In the genomic region with DNA sequence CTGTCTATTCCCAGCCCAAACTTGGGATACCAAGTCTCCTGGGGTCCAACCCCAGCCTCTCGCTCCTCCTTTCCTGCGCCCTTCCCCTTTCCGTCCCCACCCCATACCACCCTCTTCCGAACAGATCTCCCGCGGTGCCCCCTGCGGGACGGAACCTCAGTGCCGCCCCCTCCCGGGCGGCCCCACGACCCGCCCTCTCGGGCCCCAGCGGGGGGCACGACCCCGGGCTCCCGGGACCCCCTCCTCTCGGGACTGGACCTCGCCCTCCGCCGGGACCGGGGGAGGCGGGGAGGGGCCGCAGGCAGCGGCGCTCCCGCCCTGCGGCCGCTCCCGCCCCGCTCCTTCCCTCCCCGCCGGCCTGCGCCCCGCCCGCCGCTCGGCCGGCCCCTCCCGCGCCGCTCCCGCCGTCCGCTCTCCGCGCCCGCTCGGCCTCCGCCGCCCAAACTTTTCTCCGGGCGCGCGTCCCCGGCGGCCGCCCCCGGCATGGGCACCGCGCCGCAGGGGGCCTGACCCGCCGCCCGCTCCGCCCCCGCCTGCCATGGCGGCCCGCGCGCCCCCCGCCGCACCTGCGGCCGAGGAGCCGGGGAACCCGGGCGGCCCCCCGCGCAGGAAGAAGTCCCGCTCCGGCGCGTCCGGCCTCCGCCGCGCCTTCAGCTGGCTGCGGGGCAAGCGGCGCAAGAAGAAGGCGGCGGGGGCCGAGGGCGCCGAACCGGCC, we compare ENCODE assay signal across 1 cellular context.
TF ChIP-seq lines count a peak whose summit lies in the region.

No MANE protein-coding gene starts in this region.

TF ChIP-seq in HepG2, 621 proteins besides CTCF, POLR2A, EP300 and RAD21 (continued from another document and continues in another):
- TF ChIP-seq, protein P1, sequence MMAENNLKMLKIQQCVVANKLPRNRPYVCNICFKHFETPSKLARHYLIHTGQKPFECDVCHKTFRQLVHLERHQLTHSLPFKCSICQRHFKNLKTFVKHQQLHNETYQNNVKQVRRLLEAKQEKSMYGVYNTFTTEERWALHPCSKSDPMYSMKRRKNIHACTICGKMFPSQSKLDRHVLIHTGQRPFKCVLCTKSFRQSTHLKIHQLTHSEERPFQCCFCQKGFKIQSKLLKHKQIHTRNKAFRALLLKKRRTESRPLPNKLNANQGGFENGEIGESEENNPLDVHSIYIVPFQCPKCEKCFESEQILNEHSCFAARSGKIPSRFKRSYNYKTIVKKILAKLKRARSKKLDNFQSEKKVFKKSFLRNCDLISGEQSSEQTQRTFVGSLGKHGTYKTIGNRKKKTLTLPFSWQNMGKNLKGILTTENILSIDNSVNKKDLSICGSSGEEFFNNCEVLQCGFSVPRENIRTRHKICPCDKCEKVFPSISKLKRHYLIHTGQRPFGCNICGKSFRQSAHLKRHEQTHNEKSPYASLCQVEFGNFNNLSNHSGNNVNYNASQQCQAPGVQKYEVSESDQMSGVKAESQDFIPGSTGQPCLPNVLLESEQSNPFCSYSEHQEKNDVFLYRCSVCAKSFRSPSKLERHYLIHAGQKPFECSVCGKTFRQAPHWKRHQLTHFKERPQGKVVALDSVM (CRISPR knock-in tag; IDR thresholded peaks at IDR 0.05), result no peak
- TF ChIP-seq ZNF468 (CRISPR knock-in tag; IDR thresholded peaks at IDR 0.05) (no peak), JUNB (CRISPR knock-in tag; IDR thresholded peaks at IDR 0.05; ENCODE audit: borderline replicate concordance) (no peak), ZNF614 (CRISPR knock-in tag; IDR thresholded peaks at IDR 0.05; ENCODE audit: borderline replicate concordance) (no peak), ETV6 (CRISPR knock-in tag; conservative IDR thresholded peaks at IDR 0.05) (no peak), ARID5B (CRISPR knock-in tag; IDR thresholded peaks at IDR 0.05) (peak; percentile 49), ZNF724P (CRISPR knock-in tag; IDR thresholded peaks at IDR 0.05; ENCODE audit: borderline replicate concordance) (no peak), ZNF83 (CRISPR knock-in tag; IDR thresholded peaks at IDR 0.05; ENCODE audit: borderline replicate concordance) (no peak), ZBTB21 (CRISPR knock-in tag; IDR thresholded peaks at IDR 0.05) (no peak), KLF11 (CRISPR knock-in tag; IDR thresholded peaks at IDR 0.05) (no peak), BATF2 (CRISPR knock-in tag; IDR thresholded peaks at IDR 0.05) (no peak), FOXA1 (IDR thresholded peaks at IDR 0.05) (no peak), FOXA1 (CRISPR knock-in tag; IDR thresholded peaks at IDR 0.05) (no peak), ZBTB26 (CRISPR knock-in tag; IDR thresholded peaks at IDR 0.05; ENCODE audit: borderline replicate concordance) (peak; percentile 82), ZMAT3 (CRISPR knock-in tag; conservative IDR thresholded peaks at IDR 0.05) (no peak), ZNF224 (CRISPR knock-in tag; IDR thresholded peaks at IDR 0.05) (no peak), ZNF138 (CRISPR knock-in tag; IDR thresholded peaks at IDR 0.05; ENCODE audit: low read depth) (no peak), TMF1 (CRISPR knock-in tag; IDR thresholded peaks at IDR 0.05; ENCODE audit: low read depth) (no peak), GABPB1 (CRISPR knock-in tag; IDR thresholded peaks at IDR 0.05) (0 out of 2 replicates have a peak, but pooled peaks have one; percentile 29), ZBTB3 (CRISPR knock-in tag; IDR thresholded peaks at IDR 0.05; ENCODE audit: borderline replicate concordance, low read depth) (no peak), NR0B2 (CRISPR knock-in tag; IDR thresholded peaks at IDR 0.05) (no peak), HNRNPL (IDR thresholded peaks at IDR 0.05; ENCODE audit: low read depth, low read length) (peak; percentile 75; the same call in 1 of the 2 replicates), POGZ (CRISPR knock-in tag; IDR thresholded peaks at IDR 0.05) (no peak), SNAPC2 (CRISPR knock-in tag; IDR thresholded peaks at IDR 0.05) (no peak), ZNF564 (CRISPR knock-in tag; IDR thresholded peaks at IDR 0.05) (no peak), DMTF1 (CRISPR knock-in tag; IDR thresholded peaks at IDR 0.05) (no peak), ZNF256 (CRISPR knock-in tag; conservative IDR thresholded peaks at IDR 0.05) (no peak), ZNF431 (CRISPR knock-in tag; IDR thresholded peaks at IDR 0.05; ENCODE audit: borderline replicate concordance, low read depth) (no peak)
- TF ChIP-seq, protein P2, sequence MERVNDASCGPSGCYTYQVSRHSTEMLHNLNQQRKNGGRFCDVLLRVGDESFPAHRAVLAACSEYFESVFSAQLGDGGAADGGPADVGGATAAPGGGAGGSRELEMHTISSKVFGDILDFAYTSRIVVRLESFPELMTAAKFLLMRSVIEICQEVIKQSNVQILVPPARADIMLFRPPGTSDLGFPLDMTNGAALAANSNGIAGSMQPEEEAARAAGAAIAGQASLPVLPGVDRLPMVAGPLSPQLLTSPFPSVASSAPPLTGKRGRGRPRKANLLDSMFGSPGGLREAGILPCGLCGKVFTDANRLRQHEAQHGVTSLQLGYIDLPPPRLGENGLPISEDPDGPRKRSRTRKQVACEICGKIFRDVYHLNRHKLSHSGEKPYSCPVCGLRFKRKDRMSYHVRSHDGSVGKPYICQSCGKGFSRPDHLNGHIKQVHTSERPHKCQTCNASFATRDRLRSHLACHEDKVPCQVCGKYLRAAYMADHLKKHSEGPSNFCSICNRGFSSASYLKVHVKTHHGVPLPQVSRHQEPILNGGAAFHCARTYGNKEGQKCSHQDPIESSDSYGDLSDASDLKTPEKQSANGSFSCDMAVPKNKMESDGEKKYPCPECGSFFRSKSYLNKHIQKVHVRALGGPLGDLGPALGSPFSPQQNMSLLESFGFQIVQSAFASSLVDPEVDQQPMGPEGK (CRISPR knock-in tag; IDR thresholded peaks at IDR 0.05), result peak; percentile 94
- TF ChIP-seq, protein P3, sequence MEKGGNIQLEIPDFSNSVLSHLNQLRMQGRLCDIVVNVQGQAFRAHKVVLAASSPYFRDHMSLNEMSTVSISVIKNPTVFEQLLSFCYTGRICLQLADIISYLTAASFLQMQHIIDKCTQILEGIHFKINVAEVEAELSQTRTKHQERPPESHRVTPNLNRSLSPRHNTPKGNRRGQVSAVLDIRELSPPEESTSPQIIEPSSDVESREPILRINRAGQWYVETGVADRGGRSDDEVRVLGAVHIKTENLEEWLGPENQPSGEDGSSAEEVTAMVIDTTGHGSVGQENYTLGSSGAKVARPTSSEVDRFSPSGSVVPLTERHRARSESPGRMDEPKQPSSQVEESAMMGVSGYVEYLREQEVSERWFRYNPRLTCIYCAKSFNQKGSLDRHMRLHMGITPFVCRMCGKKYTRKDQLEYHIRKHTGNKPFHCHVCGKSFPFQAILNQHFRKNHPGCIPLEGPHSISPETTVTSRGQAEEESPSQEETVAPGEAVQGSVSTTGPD (CRISPR knock-in tag; IDR thresholded peaks at IDR 0.05), result no peak
- TF ChIP-seq, protein P4, sequence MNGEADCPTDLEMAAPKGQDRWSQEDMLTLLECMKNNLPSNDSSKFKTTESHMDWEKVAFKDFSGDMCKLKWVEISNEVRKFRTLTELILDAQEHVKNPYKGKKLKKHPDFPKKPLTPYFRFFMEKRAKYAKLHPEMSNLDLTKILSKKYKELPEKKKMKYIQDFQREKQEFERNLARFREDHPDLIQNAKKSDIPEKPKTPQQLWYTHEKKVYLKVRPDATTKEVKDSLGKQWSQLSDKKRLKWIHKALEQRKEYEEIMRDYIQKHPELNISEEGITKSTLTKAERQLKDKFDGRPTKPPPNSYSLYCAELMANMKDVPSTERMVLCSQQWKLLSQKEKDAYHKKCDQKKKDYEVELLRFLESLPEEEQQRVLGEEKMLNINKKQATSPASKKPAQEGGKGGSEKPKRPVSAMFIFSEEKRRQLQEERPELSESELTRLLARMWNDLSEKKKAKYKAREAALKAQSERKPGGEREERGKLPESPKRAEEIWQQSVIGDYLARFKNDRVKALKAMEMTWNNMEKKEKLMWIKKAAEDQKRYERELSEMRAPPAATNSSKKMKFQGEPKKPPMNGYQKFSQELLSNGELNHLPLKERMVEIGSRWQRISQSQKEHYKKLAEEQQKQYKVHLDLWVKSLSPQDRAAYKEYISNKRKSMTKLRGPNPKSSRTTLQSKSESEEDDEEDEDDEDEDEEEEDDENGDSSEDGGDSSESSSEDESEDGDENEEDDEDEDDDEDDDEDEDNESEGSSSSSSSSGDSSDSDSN (CRISPR knock-in tag; IDR thresholded peaks at IDR 0.05), result 0 out of 2 replicates have a peak, but pooled peaks have one; percentile 8
- TF ChIP-seq, protein P5, sequence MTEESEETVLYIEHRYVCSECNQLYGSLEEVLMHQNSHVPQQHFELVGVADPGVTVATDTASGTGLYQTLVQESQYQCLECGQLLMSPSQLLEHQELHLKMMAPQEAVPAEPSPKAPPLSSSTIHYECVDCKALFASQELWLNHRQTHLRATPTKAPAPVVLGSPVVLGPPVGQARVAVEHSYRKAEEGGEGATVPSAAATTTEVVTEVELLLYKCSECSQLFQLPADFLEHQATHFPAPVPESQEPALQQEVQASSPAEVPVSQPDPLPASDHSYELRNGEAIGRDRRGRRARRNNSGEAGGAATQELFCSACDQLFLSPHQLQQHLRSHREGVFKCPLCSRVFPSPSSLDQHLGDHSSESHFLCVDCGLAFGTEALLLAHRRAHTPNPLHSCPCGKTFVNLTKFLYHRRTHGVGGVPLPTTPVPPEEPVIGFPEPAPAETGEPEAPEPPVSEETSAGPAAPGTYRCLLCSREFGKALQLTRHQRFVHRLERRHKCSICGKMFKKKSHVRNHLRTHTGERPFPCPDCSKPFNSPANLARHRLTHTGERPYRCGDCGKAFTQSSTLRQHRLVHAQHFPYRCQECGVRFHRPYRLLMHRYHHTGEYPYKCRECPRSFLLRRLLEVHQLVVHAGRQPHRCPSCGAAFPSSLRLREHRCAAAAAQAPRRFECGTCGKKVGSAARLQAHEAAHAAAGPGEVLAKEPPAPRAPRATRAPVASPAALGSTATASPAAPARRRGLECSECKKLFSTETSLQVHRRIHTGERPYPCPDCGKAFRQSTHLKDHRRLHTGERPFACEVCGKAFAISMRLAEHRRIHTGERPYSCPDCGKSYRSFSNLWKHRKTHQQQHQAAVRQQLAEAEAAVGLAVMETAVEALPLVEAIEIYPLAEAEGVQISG (CRISPR knock-in tag; IDR thresholded peaks at IDR 0.05), result no peak; the same call in 1 of the 2 replicates
